31 cellular contexts compared by ENCODE assay signal in the genomic region with DNA sequence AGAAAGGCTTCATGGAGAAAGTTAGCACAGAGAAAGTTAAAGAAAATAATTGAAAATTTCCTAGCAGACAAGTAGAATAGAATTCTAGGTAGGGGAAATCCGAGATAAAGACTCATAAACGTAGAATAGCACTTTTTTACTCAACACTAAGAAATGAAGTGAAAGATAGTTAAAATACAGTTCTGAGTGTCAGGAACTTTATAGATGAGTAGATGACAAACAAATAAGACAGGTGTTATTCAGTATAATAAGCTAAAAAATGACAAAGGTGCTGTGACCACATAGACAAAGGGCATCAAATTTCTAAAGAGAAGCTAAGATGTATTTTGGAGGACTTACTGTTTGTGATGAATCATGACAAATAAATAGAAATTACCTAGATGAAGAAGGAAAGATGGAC. TPM values are rescaled to one million over a fixed set of nuclear protein-coding genes. Genes with fewer than 3 reads are reported as not detected.
"Had no signal": no experiment of that assay in that cellular context is flagged by ENCODE, and none has a peak within 500 bp of the region (broad histone marks: within the 10 kb centered on the region; RNA-seq: fewer than 3 reads in every experiment).

No MANE protein-coding gene starts in this region.

- H3K36me3 ChIP-seq: adrenal gland, brain microvascular endothelial cell, breast epithelium had no signal

- H3K27me3 ChIP-seq: adrenal gland, body of pancreas, brain microvascular endothelial cell, breast epithelium had no signal

- DNase-seq: activated B cell treated with CpG ODN at 0.5 μM for 24 hours; activated CD4-positive, alpha-beta memory T cell treated with anti-CD3 and anti-CD28 coated beads, Interleukin-2, amount 10 ng/mL, durations not matched to agents 7 days and 5 days; activated CD4-positive, alpha-beta T cell treated with anti-CD3 and anti-CD28 coated beads for 4 hours; activated CD4-positive, alpha-beta T cell treated with anti-CD3 and anti-CD28 coated beads, Interleukin-2, amount 10 ng/mL, durations not matched to agents 24 days and 14 days; activated CD4-positive, alpha-beta T cell treated with anti-CD3 and anti-CD28 coated beads, Interleukin-2, amount 50 U/mL, for 1 hour; activated CD4-positive, alpha-beta T cell treated with anti-CD3 and anti-CD28 coated beads, Interleukin-2, amount 50 U/mL, for 4 hours; activated CD4-positive, CD25-positive, alpha-beta regulatory T cell treated with anti-CD3 and anti-CD28 coated beads, Interleukin-2, amount 50 U/mL, for 72 hours; activated CD8-positive, alpha-beta memory T cell treated with anti-CD3 and anti-CD28 coated beads for 24 hours; activated CD8-positive, alpha-beta memory T cell treated with anti-CD3 and anti-CD28 coated beads, Interleukin-2, amount 10 ng/mL, durations not matched to agents 7 days and 5 days; activated CD8-positive, alpha-beta memory T cell treated with anti-CD3 and anti-CD28 coated beads, Interleukin-2, amount 50 U/mL, for 48 hours; activated CD8-positive, alpha-beta T cell treated with anti-CD3 and anti-CD28 coated beads, Interleukin-2, amount 10 ng/mL, durations not matched to agents 7 days and 5 days; activated effector memory CD4-positive, alpha-beta T cell treated with anti-CD3 and anti-CD28 coated beads, Interleukin-2, amount 50 U/mL, for 16 hours; activated gamma-delta T cell treated with Interleukin-2 at 50 U/mL for 16 hours; activated naive CD4-positive, alpha-beta T cell; activated naive CD4-positive, alpha-beta T cell treated with anti-CD3 and anti-CD28 coated beads for 36 hours; activated naive CD4-positive, alpha-beta T cell treated with anti-CD3 and anti-CD28 coated beads, Interleukin-2, amount 50 U/mL, for 16 hours; activated naive CD8-positive, alpha-beta T cell treated with anti-CD3 and anti-CD28 coated beads for 36 hours; activated T-cell treated with anti-CD3 and anti-CD28 coated beads, Interleukin-2, amount 50 U/mL, for 24 hours; activated T-cell treated with anti-CD3 and anti-CD28 coated beads, Interleukin-2, amount 50 U/mL, for 72 hours; adrenal gland; amniotic stem cell; aorta; body of pancreas; brain microvascular endothelial cell; central memory CD4-positive, alpha-beta T cell; T-helper 2 cell; T-helper 9 cell had no signal

- H3K4me1 ChIP-seq: adrenal gland, body of pancreas, breast epithelium had no signal

- ATAC-seq: activated CD8-positive, alpha-beta memory T cell treated with anti-CD3 and anti-CD28 coated beads, Interleukin-2, amount 10 ng/mL, durations not matched to agents 7 days and 5 days; activated CD8-positive, alpha-beta T cell treated with anti-CD3 and anti-CD28 coated beads, Interleukin-2, amount 10 ng/mL, durations not matched to agents 7 days and 5 days; activated naive CD4-positive, alpha-beta T cell treated with anti-CD3 and anti-CD28 coated beads, Interleukin-2, amount 50 U/mL, for 72 hours; activated T-cell treated with anti-CD3 and anti-CD28 coated beads, Interleukin-2, amount 50 U/mL, for 72 hours; activated T-helper 17 cell treated with anti-CD3 and anti-CD28 coated beads, Interleukin-2, amount 50 U/mL, for 72 hours; body of pancreas had no signal

- H3K27ac ChIP-seq: adrenal gland, body of pancreas, brain microvascular endothelial cell, breast epithelium, VCaP had no signal

- H3K9me3 ChIP-seq: adrenal gland, body of pancreas had no signal

- H3K4me3 ChIP-seq: adrenal gland, body of pancreas, breast epithelium had no signal

RNA-seq across cellular contexts. Expression of a gene that starts 12.9 kb away (rescaled TPM):
- total RNA-seq: activated B cell treated with CpG ODN at 0.5 μM for 24 hours; activated naive CD4-positive, alpha-beta T cell treated with anti-CD3 and anti-CD28 coated beads, Interleukin-2, amount 50 U/mL, for 72 hours; body of pancreas had no signal
